ENCODE assay signal across 1 cellular context in genomic region chr1:219585837-219586465, GRCh38.
TF ChIP-seq lines count a peak whose summit lies in the region.

No MANE protein-coding gene starts in this region.

TF ChIP-seq in H1, 55 proteins besides CTCF, POLR2A, EP300 and RAD21 (continued from another document):
- TF ChIP-seq CHD7 (IDR thresholded peaks at IDR 0.05; ENCODE audit: insufficient replicate concordance, low read length) (no peak), CTBP2 (IDR thresholded peaks at IDR 0.05; ENCODE audit: borderline replicate concordance, insufficient read depth, insufficient read length, low read length) (no peak), SIN3A (conservative IDR thresholded peaks at IDR 0.05 in 1 of 2, IDR thresholded peaks at IDR 0.05 in 1 of 2; ENCODE audit: low read depth in 1 of 2, low read length in 2 of 2) (no peak), RXRA (IDR thresholded peaks at IDR 0.05; ENCODE audit: insufficient read depth, low read depth, low read length) (no peak), USF2 (IDR thresholded peaks at IDR 0.05; ENCODE audit: low read length) (no peak)
TF ChIP-seq in H1: peak in this region for 0.
